ENCODE assay signal across 9 cellular contexts in genomic region chr14:91396959-91397815, GRCh38. TPM values are rescaled to one million over a fixed set of nuclear protein-coding genes. Genes with fewer than 3 reads are reported as not detected.
DNase-seq lines count a peak whose midpoint lies in the region; ATAC-seq and TF ChIP-seq lines count a peak whose summit lies in the region.
"Had no signal": no experiment of that assay in that cellular context is flagged by ENCODE, and none has a peak within 500 bp of the region (broad histone marks: within the 10 kb centered on the region; RNA-seq: fewer than 3 reads in every experiment).

No MANE protein-coding gene starts in this region.

- H3K27ac ChIP-seq in CD4-positive, alpha-beta memory T cell (ENCODE audit: low read depth, low read length): peak overlapping the region; percentile 65
- H3K27ac ChIP-seq in VCaP: peak overlapping the region; percentile 74
- H3K27ac ChIP-seq: cardiac muscle cell had no signal

- peak overlapping the region; percentile 49 to 61 for H3K4me3 ChIP-seq in CD4-positive, alpha-beta memory T cell (ENCODE audit: low read length in 2 of 2)
- H3K4me3 ChIP-seq: cardiac muscle cell had no signal

- no peak for TF ChIP-seq CTCF in VCaP (conservative IDR thresholded peaks at IDR 0.05)

- peak overlapping the region; percentile 79 to 99 (median 82) for H3K4me3 Mint-ChIP-seq in CD4-positive, alpha-beta memory T cell

- peaks cover 17% of the 10 kb centered on the region for H3K36me3 ChIP-seq in CD4-positive, alpha-beta memory T cell (ENCODE audit: insufficient read depth, low read length)
- H3K36me3 ChIP-seq: cardiac muscle cell had no signal

- peak overlapping the region; percentile 90 to 98 (median 95) for H3K27ac Mint-ChIP-seq in CD4-positive, alpha-beta memory T cell

- no peaks in the 10 kb centered on the region for H3K9me3 ChIP-seq in CD4-positive, alpha-beta memory T cell (ENCODE audit: control insufficient read depth in 1 of 2, low read length in 2 of 2)

- peak; percentile 64 to 85 (median 72) for DNase-seq in CD4-positive, alpha-beta memory T cell
- DNase-seq in erythroblast (lab: John Stamatoyannopoulos, UW) (peak; percentile 39 to 48), A172 (ENCODE audit: low spot score) (no peak), H4 (ENCODE audit: low spot score) (no peak)
- peak; percentile 49 to 53 for DNase-seq in stimulated activated CD8-positive, alpha-beta memory T cell treated with anti-CD3 and anti-CD28 coated beads, Interleukin-15, amount 100 ng/mL, for 48 hours (ENCODE audit: low read depth in 2 of 2)

- H3K27me3 ChIP-seq in CD4-positive, alpha-beta memory T cell (ENCODE audit: insufficient read depth, low read length): no peaks in the 10 kb centered on the region

- intact Hi-C loops in CD4-positive, alpha-beta memory T cell (cut with micrococcal nuclease): no loop called here

- peaks cover 10 to 54% of the 10 kb centered on the region in 2 donors for H3K36me3 Mint-ChIP-seq in CD4-positive, alpha-beta memory T cell

- H3K4me1 Mint-ChIP-seq in CD4-positive, alpha-beta memory T cell: peaks cover 70 to 98% (median 84%) of the 10 kb centered on the region in 4 donors

- CTCF ChIA-PET in CD4-positive, alpha-beta memory T cell (lab: Charles Lee; ENCODE audit: partially characterized antibody): interaction anchor here (0.8 to 9.4 kb wide), 15 partner anchors 10 to 77 kb away, joined by 3 to 88 read pairs (median 4); partner anchors contain the start of gene CCDC88C

- TF ChIP-seq POLR2A in erythroblast (IDR thresholded peaks at IDR 0.05; ENCODE audit: low read length): no peak

- peak; percentile 72 for ATAC-seq in GM19397 (IDR thresholded peaks at IDR 0.05; ENCODE audit: unreplicated experiment)
- peak; percentile 45 for ATAC-seq in HG03520 (IDR thresholded peaks at IDR 0.05; ENCODE audit: unreplicated experiment)

- no peaks in the 10 kb centered on the region for H3K27me3 Mint-ChIP-seq in CD4-positive, alpha-beta memory T cell

- H3K4me1 ChIP-seq in CD4-positive, alpha-beta memory T cell (ENCODE audit: insufficient read depth, low read length): peaks cover 97% of the 10 kb centered on the region

- H3K9me3 Mint-ChIP-seq in CD4-positive, alpha-beta memory T cell: no peaks in the 10 kb centered on the region

- POLR2A ChIA-PET in CD4-positive, alpha-beta memory T cell (lab: Charles Lee; ENCODE audit: partially characterized antibody): interaction anchor here (1.0 to 22.5 kb wide), 18 partner anchors 8 to 153 kb away, joined by 3 to 520 read pairs (median 10); partner anchors contain the start of genes CCDC88C and GPR68

RNA-seq across cellular contexts. Expression of gene CCDC88C, which starts 20.4 kb away (rescaled TPM):
- total RNA-seq in CD4-positive, alpha-beta memory T cell: 100 to 1,000 TPM; 272 to 293 TPM
- 10 to 100 TPM; 17.1 to 51.1 TPM for polyA plus RNA-seq in CD4-positive, alpha-beta memory T cell
- 2.5 and 4.7 TPM in 2 replicates for total RNA-seq in A172 (2014; rRNA removed; shearing (Covaris generic))
- 2.3 and 2.4 TPM in 2 replicates for total RNA-seq in H4 (2014; rRNA removed; shearing (Covaris generic))

Comparison
In these comparisons a context has a peak if more than half of its experiments do, and no peak if none do; other contexts are left out.
1. DNase-seq: peak in CD4-positive, alpha-beta memory T cell (5 of 5), erythroblast (2 of 2) and stimulated activated CD8-positive, alpha-beta memory T cell treated with anti-CD3 and anti-CD28 coated beads, Interleukin-15, amount 100 ng/mL, for 48 hours (2 of 2); none in A172 (single experiment) and H4 (single experiment).
2. RNA of gene CCDC88C, which starts 20.4 kb away (total RNA-seq): 272 to 293 TPM in CD4-positive, alpha-beta memory T cell; 2.5 to 4.7 TPM in A172 and 2.3 to 2.4 TPM in H4; every median in the first group is over 10 times any median in the second.